1 cellular context compared by ENCODE assay signal in the genomic region with DNA sequence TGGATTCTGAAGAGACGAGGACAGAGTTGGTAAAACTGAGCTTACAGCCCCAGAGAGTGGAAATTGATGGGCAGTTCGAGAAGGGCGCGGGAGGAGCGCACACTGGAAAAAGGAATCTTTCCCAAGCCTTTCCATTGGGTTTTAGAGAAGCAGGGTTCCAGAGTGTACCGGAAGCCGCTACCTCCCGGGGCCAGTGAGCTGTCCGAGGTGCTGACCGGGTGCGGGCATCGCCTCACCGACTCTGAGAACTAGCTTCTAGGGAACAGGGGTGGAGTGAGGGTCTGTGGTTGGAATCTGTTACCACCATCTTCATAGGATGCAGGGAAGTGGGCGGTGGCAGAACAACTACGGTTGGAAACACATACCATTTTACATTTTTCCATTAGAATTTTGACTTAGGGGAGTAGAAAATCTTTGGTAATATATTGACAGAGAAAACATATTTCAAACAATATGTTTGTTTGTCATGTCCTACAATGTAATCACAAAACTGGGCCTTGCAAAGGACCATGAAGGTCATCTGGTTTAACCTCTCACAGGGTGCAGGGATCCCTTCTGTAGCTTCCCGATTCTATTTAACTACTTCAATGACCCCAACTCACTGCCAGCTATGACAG.
TF ChIP-seq lines count a peak whose summit lies in the region.

No MANE protein-coding gene starts in this region.

TF ChIP-seq in HepG2, 621 proteins besides CTCF, POLR2A, EP300 and RAD21 (continued from another document and continues in another):
- TF ChIP-seq, protein P1, sequence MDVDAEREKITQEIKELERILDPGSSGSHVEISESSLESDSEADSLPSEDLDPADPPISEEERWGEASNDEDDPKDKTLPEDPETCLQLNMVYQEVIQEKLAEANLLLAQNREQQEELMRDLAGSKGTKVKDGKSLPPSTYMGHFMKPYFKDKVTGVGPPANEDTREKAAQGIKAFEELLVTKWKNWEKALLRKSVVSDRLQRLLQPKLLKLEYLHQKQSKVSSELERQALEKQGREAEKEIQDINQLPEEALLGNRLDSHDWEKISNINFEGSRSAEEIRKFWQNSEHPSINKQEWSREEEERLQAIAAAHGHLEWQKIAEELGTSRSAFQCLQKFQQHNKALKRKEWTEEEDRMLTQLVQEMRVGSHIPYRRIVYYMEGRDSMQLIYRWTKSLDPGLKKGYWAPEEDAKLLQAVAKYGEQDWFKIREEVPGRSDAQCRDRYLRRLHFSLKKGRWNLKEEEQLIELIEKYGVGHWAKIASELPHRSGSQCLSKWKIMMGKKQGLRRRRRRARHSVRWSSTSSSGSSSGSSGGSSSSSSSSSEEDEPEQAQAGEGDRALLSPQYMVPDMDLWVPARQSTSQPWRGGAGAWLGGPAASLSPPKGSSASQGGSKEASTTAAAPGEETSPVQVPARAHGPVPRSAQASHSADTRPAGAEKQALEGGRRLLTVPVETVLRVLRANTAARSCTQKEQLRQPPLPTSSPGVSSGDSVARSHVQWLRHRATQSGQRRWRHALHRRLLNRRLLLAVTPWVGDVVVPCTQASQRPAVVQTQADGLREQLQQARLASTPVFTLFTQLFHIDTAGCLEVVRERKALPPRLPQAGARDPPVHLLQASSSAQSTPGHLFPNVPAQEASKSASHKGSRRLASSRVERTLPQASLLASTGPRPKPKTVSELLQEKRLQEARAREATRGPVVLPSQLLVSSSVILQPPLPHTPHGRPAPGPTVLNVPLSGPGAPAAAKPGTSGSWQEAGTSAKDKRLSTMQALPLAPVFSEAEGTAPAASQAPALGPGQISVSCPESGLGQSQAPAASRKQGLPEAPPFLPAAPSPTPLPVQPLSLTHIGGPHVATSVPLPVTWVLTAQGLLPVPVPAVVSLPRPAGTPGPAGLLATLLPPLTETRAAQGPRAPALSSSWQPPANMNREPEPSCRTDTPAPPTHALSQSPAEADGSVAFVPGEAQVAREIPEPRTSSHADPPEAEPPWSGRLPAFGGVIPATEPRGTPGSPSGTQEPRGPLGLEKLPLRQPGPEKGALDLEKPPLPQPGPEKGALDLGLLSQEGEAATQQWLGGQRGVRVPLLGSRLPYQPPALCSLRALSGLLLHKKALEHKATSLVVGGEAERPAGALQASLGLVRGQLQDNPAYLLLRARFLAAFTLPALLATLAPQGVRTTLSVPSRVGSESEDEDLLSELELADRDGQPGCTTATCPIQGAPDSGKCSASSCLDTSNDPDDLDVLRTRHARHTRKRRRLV (CRISPR knock-in tag; IDR thresholded peaks at IDR 0.05) = no peak
- TF ChIP-seq FOXP1 (IDR thresholded peaks at IDR 0.05) = no peak
- TF ChIP-seq FOXP1 (CRISPR knock-in tag; IDR thresholded peaks at IDR 0.05) = peak; percentile 14; the same call in 1 of the 2 replicates
- no peak for TF ChIP-seq ZNF33A (CRISPR knock-in tag; IDR thresholded peaks at IDR 0.05; ENCODE audit: borderline replicate concordance)
- TF ChIP-seq, protein P2, sequence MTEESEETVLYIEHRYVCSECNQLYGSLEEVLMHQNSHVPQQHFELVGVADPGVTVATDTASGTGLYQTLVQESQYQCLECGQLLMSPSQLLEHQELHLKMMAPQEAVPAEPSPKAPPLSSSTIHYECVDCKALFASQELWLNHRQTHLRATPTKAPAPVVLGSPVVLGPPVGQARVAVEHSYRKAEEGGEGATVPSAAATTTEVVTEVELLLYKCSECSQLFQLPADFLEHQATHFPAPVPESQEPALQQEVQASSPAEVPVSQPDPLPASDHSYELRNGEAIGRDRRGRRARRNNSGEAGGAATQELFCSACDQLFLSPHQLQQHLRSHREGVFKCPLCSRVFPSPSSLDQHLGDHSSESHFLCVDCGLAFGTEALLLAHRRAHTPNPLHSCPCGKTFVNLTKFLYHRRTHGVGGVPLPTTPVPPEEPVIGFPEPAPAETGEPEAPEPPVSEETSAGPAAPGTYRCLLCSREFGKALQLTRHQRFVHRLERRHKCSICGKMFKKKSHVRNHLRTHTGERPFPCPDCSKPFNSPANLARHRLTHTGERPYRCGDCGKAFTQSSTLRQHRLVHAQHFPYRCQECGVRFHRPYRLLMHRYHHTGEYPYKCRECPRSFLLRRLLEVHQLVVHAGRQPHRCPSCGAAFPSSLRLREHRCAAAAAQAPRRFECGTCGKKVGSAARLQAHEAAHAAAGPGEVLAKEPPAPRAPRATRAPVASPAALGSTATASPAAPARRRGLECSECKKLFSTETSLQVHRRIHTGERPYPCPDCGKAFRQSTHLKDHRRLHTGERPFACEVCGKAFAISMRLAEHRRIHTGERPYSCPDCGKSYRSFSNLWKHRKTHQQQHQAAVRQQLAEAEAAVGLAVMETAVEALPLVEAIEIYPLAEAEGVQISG (CRISPR knock-in tag; IDR thresholded peaks at IDR 0.05) = peak; percentile 64
- TF ChIP-seq, protein P3, sequence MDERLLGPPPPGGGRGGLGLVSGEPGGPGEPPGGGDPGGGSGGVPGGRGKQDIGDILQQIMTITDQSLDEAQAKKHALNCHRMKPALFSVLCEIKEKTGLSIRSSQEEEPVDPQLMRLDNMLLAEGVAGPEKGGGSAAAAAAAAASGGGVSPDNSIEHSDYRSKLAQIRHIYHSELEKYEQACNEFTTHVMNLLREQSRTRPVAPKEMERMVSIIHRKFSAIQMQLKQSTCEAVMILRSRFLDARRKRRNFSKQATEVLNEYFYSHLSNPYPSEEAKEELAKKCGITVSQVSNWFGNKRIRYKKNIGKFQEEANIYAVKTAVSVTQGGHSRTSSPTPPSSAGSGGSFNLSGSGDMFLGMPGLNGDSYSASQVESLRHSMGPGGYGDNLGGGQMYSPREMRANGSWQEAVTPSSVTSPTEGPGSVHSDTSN (CRISPR knock-in tag; IDR thresholded peaks at IDR 0.05) = no peak
- peak; percentile 92 for TF ChIP-seq ZFP90 (CRISPR knock-in tag; IDR thresholded peaks at IDR 0.05; ENCODE audit: borderline replicate concordance)
- no peak for TF ChIP-seq KDM4B (CRISPR knock-in tag; IDR thresholded peaks at IDR 0.05)
- TF ChIP-seq, protein P4, sequence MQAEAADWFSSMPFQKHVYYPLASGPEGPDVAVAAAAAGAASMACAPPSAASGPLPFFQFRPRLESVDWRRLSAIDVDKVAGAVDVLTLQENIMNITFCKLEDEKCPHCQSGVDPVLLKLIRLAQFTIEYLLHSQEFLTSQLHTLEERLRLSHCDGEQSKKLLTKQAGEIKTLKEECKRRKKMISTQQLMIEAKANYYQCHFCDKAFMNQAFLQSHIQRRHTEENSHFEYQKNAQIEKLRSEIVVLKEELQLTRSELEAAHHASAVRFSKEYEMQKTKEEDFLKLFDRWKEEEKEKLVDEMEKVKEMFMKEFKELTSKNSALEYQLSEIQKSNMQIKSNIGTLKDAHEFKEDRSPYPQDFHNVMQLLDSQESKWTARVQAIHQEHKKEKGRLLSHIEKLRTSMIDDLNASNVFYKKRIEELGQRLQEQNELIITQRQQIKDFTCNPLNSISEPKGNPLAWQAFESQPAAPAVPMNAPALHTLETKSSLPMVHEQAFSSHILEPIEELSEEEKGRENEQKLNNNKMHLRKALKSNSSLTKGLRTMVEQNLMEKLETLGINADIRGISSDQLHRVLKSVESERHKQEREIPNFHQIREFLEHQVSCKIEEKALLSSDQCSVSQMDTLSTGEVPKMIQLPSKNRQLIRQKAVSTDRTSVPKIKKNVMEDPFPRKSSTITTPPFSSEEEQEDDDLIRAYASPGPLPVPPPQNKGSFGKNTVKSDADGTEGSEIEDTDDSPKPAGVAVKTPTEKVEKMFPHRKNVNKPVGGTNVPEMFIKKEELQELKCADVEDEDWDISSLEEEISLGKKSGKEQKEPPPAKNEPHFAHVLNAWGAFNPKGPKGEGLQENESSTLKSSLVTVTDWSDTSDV (CRISPR knock-in tag; IDR thresholded peaks at IDR 0.05) = no peak
- TF ChIP-seq GABPB1 (CRISPR knock-in tag; IDR thresholded peaks at IDR 0.05) = peak; percentile 81
- no peak for TF ChIP-seq SCMH1 (CRISPR knock-in tag; IDR thresholded peaks at IDR 0.05; ENCODE audit: borderline replicate concordance)
- no peak for TF ChIP-seq TCF7L2 (IDR thresholded peaks at IDR 0.05; ENCODE audit: low read depth, low read length)
- TF ChIP-seq ZNF614 (CRISPR knock-in tag; IDR thresholded peaks at IDR 0.05; ENCODE audit: borderline replicate concordance) = no peak
- peak; percentile 65; the same call in 1 of the 2 replicates for TF ChIP-seq ZNF790 (CRISPR knock-in tag; IDR thresholded peaks at IDR 0.05; ENCODE audit: borderline replicate concordance)
- peak; percentile 60; the same call in 1 of the 2 replicates for TF ChIP-seq ZNF564 (CRISPR knock-in tag; IDR thresholded peaks at IDR 0.05)
- TF ChIP-seq ZNF766 (CRISPR knock-in tag; IDR thresholded peaks at IDR 0.05; ENCODE audit: borderline replicate concordance) = 0 out of 2 replicates have a peak, but pooled peaks have one; percentile 48
- TF ChIP-seq, protein P5, sequence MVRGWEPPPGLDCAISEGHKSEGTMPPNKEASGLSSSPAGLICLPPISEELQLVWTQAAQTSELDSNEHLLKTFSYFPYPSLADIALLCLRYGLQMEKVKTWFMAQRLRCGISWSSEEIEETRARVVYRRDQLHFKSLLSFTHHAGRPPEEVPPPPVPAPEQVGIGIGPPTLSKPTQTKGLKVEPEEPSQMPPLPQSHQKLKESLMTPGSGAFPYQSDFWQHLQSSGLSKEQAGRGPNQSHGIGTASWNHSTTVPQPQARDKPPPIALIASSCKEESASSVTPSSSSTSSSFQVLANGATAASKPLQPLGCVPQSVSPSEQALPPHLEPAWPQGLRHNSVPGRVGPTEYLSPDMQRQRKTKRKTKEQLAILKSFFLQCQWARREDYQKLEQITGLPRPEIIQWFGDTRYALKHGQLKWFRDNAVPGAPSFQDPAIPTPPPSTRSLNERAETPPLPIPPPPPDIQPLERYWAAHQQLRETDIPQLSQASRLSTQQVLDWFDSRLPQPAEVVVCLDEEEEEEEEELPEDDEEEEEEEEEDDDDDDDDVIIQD (CRISPR knock-in tag; IDR thresholded peaks at IDR 0.05; ENCODE audit: low read depth) = 0 out of 2 replicates have a peak, but pooled peaks have one; percentile 26
- TF ChIP-seq IRF2 (CRISPR knock-in tag; IDR thresholded peaks at IDR 0.05) = peak; percentile 38; the same call in 1 of the 2 replicates
- TF ChIP-seq NR2F1 (CRISPR knock-in tag; IDR thresholded peaks at IDR 0.05) = no peak
- peak; percentile 89 for TF ChIP-seq ERF (CRISPR knock-in tag; IDR thresholded peaks at IDR 0.05)
- peak; percentile 57; the same call in 1 of the 2 replicates for TF ChIP-seq ZBTB21 (CRISPR knock-in tag; IDR thresholded peaks at IDR 0.05)
- 0 out of 2 replicates have a peak, but pooled peaks have one; percentile 37 for TF ChIP-seq FOSL2 (CRISPR knock-in tag; IDR thresholded peaks at IDR 0.05)
- TF ChIP-seq, protein P6, sequence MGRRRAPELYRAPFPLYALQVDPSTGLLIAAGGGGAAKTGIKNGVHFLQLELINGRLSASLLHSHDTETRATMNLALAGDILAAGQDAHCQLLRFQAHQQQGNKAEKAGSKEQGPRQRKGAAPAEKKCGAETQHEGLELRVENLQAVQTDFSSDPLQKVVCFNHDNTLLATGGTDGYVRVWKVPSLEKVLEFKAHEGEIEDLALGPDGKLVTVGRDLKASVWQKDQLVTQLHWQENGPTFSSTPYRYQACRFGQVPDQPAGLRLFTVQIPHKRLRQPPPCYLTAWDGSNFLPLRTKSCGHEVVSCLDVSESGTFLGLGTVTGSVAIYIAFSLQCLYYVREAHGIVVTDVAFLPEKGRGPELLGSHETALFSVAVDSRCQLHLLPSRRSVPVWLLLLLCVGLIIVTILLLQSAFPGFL (CRISPR knock-in tag; IDR thresholded peaks at IDR 0.05) = no peak
- TF ChIP-seq FOSL1 (CRISPR knock-in tag; IDR thresholded peaks at IDR 0.05; ENCODE audit: borderline replicate concordance) = no peak
- no peak for TF ChIP-seq RBFOX2 (IDR thresholded peaks at IDR 0.05; ENCODE audit: low read depth, low read length)
- peak; percentile 87; the same call in 1 of the 2 replicates for TF ChIP-seq TSC22D2 (CRISPR knock-in tag; IDR thresholded peaks at IDR 0.05; ENCODE audit: borderline replicate concordance)
- no peak for TF ChIP-seq ELF4 (CRISPR knock-in tag; IDR thresholded peaks at IDR 0.05; ENCODE audit: borderline replicate concordance)
- peak; percentile 82; the same call in 1 of the 2 replicates for TF ChIP-seq ZNF878 (CRISPR knock-in tag; IDR thresholded peaks at IDR 0.05)
- no peak for TF ChIP-seq ADNP (CRISPR knock-in tag; IDR thresholded peaks at IDR 0.05)
- TF ChIP-seq ZNF230 (CRISPR knock-in tag; IDR thresholded peaks at IDR 0.05) = peak; percentile 66; the same call in 1 of the 2 replicates
- peak; percentile 82; the same call in 1 of the 2 replicates for TF ChIP-seq ZFP37 (CRISPR knock-in tag; IDR thresholded peaks at IDR 0.05; ENCODE audit: borderline replicate concordance)
- no peak for TF ChIP-seq ZNF251 (CRISPR knock-in tag; IDR thresholded peaks at IDR 0.05)
- TF ChIP-seq SNAI1 (CRISPR knock-in tag; IDR thresholded peaks at IDR 0.05; ENCODE audit: borderline replicate concordance) = no peak
- no peak for TF ChIP-seq NFATC3 (CRISPR knock-in tag; IDR thresholded peaks at IDR 0.05)
- peak; percentile 33; the same call in 1 of the 2 replicates for TF ChIP-seq PHF20 (CRISPR knock-in tag; IDR thresholded peaks at IDR 0.05)
- TF ChIP-seq, protein P7, sequence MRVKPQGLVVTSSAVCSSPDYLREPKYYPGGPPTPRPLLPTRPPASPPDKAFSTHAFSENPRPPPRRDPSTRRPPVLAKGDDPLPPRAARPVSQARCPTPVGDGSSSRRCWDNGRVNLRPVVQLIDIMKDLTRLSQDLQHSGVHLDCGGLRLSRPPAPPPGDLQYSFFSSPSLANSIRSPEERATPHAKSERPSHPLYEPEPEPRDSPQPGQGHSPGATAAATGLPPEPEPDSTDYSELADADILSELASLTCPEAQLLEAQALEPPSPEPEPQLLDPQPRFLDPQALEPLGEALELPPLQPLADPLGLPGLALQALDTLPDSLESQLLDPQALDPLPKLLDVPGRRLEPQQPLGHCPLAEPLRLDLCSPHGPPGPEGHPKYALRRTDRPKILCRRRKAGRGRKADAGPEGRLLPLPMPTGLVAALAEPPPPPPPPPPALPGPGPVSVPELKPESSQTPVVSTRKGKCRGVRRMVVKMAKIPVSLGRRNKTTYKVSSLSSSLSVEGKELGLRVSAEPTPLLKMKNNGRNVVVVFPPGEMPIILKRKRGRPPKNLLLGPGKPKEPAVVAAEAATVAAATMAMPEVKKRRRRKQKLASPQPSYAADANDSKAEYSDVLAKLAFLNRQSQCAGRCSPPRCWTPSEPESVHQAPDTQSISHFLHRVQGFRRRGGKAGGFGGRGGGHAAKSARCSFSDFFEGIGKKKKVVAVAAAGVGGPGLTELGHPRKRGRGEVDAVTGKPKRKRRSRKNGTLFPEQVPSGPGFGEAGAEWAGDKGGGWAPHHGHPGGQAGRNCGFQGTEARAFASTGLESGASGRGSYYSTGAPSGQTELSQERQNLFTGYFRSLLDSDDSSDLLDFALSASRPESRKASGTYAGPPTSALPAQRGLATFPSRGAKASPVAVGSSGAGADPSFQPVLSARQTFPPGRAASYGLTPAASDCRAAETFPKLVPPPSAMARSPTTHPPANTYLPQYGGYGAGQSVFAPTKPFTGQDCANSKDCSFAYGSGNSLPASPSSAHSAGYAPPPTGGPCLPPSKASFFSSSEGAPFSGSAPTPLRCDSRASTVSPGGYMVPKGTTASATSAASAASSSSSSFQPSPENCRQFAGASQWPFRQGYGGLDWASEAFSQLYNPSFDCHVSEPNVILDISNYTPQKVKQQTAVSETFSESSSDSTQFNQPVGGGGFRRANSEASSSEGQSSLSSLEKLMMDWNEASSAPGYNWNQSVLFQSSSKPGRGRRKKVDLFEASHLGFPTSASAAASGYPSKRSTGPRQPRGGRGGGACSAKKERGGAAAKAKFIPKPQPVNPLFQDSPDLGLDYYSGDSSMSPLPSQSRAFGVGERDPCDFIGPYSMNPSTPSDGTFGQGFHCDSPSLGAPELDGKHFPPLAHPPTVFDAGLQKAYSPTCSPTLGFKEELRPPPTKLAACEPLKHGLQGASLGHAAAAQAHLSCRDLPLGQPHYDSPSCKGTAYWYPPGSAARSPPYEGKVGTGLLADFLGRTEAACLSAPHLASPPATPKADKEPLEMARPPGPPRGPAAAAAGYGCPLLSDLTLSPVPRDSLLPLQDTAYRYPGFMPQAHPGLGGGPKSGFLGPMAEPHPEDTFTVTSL (CRISPR knock-in tag; IDR thresholded peaks at IDR 0.05; ENCODE audit: borderline replicate concordance) = 0 out of 2 replicates have a peak, but pooled peaks have one; percentile 18
- TF ChIP-seq ZNF354B (CRISPR knock-in tag; IDR thresholded peaks at IDR 0.05) = no peak
- no peak for TF ChIP-seq U2AF2 (IDR thresholded peaks at IDR 0.05; ENCODE audit: low read depth, low read length)
